ENCODE assay signal across 16 cellular contexts in the genomic region with DNA sequence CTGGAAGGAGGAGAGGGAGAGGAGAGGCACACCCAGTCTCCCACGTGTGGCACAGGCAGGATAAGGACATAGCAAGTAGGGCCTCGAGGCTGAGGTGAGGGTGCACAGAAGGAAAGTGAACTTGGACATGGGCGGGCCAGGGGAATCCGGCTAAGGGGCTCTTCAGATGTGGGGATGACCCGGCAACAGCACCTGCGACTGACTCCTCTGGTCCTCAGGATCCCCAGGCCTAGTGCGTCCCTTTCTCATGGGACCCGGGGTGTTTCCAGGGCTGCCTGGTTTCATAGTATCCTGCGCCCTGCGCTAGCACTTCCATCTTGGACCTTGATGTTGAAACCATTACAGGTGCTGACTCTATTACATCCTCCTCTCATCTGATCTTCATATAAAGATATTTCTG.
DNase-seq lines count a peak whose midpoint lies in the region; FAIRE-seq and TF ChIP-seq lines count a peak whose summit lies in the region.
"Had no signal": no experiment of that assay in that cellular context is flagged by ENCODE, and none has a peak within 500 bp of the region (broad histone marks: within the 10 kb centered on the region; RNA-seq: fewer than 3 reads in every experiment).

No MANE protein-coding gene starts in this region.

- H3K23ac ChIP-seq in H1 (ENCODE audit: insufficient read length) (no peak overlapping the region), neuronal stem cell (ENCODE audit: low read depth, low read length, poor library complexity) (no peak overlapping the region)

- intact Hi-C loops in mammary epithelial cell (cut with micrococcal nuclease) = loop anchor here (2.0 to 10.0 kb wide), 4 partner anchors 38 to 1279 kb away; no protein-coding TSS in a partner anchor
- intact Hi-C loops in MCF 10A (cut with micrococcal nuclease) = loop anchor here (2.0 to 5.0 kb wide), 3 partner anchors 765 to 1222 kb away; no protein-coding TSS in a partner anchor
- intact Hi-C loops in tibial artery (cut with DNase I; ENCODE audit: low total_unique reads) = loop anchor here (5.0 kb wide), 1 partner anchor 302 kb away; no protein-coding TSS in a partner anchor

- H3K9me3 ChIP-seq in mammary epithelial cell (replicated peaks; ENCODE audit: insufficient read depth, low read length) (no peaks in the 10 kb centered on the region), H1 (ENCODE audit: insufficient read depth in 2 of 2, low read depth in 1 of 2, low read length in 1 of 2) (no peaks in the 10 kb centered on the region), neuronal stem cell (replicated peaks in 1 of 2; ENCODE audit: control insufficient read depth in 2 of 2, insufficient read depth in 1 of 2, low read depth in 1 of 2, low read length in 2 of 2) (no peaks in the 10 kb centered on the region), tibial artery (no peaks in the 10 kb centered on the region)
- H3K9me3 ChIP-seq in CD8-positive, alpha-beta memory T cell (ENCODE audit: low read length) = no peaks in the 10 kb centered on the region
- H3K9me3 ChIP-seq: BLaER1 had no signal

- in situ Hi-C loops in mammary epithelial cell (cut with MboI; ENCODE audit: low sequenced_read_pairs in 2 of 2) = loop anchor here (25.0 kb wide), 3 partner anchors 762 to 1087 kb away; no protein-coding TSS in a partner anchor

- H3K27me3 Mint-ChIP-seq in MCF 10A (ENCODE audit: insufficient read depth, unreplicated experiment) = no peaks in the 10 kb centered on the region
- H3K27me3 Mint-ChIP-seq in CD8-positive, alpha-beta memory T cell = peaks cover 0 to 1% of the 10 kb centered on the region in 2 donors
- H3K27me3 Mint-ChIP-seq: CD4-positive, alpha-beta memory T cell had no signal

- H3K4ac ChIP-seq in H1 (replicated peaks; ENCODE audit: insufficient read length, low read depth, low read length) (no peak overlapping the region), neuronal stem cell (ENCODE audit: low read length) (no peak overlapping the region)

- dilution Hi-C loops in mammary epithelial cell (cut with HindIII; ENCODE audit: low sequenced_read_pairs) = no loop called here

- no peaks in the 10 kb centered on the region for H3K27me3 ChIP-seq in mammary epithelial cell (ENCODE audit: insufficient read depth, low read length)
- H3K27me3 ChIP-seq in H1 (replicated peaks in 1 of 4; ENCODE audit: control insufficient read depth in 3 of 4, extremely low read depth in 1 of 4, insufficient read depth in 3 of 4, low read length in 3 of 4) = no peaks in the 10 kb centered on the region
- peaks cover 0 to 6% (median 0%) of the 10 kb centered on the region in 3 experiments for H3K27me3 ChIP-seq in neuronal stem cell (ENCODE audit: control insufficient read depth in 3 of 3, insufficient read depth in 3 of 3, low read depth in 1 of 3, low read length in 3 of 3)
- H3K27me3 ChIP-seq in tibial artery = no peaks in the 10 kb centered on the region
- H3K27me3 ChIP-seq in CD8-positive, alpha-beta memory T cell (ENCODE audit: insufficient read depth, low read length, poor library complexity, severe bottlenecking) = no peaks in the 10 kb centered on the region
- H3K27me3 ChIP-seq: BLaER1 had no signal

- H3K4me1 ChIP-seq in mammary epithelial cell (ENCODE audit: insufficient read depth, low read length) = peaks cover 3% of the 10 kb centered on the region
- H3K4me1 ChIP-seq in H1 (replicated peaks in 1 of 4; ENCODE audit: control insufficient read depth in 3 of 4, insufficient read depth in 4 of 4, low read length in 3 of 4) = peaks cover 0 to 3% (median 3%) of the 10 kb centered on the region in 4 experiments; a peak in 3 of 7 replicates
- H3K4me1 ChIP-seq in neuronal stem cell (ENCODE audit: control insufficient read depth in 2 of 2, insufficient read depth in 1 of 2, low read depth in 1 of 2, low read length in 2 of 2) = no peaks in the 10 kb centered on the region
- H3K4me1 ChIP-seq in tibial artery = peaks cover 0 to 3% (median 0%) of the 10 kb centered on the region in 4 donors
- H3K4me1 ChIP-seq in CD8-positive, alpha-beta memory T cell (ENCODE audit: insufficient read depth, low read length) = no peaks in the 10 kb centered on the region

- no peak overlapping the region for H2AK5ac ChIP-seq in H1 (ENCODE audit: low read depth, low read length)
- H2AK5ac ChIP-seq in neuronal stem cell (ENCODE audit: low read depth, low read length) = peak overlapping the region; percentile 60

- no peaks in the 10 kb centered on the region for H3K36me3 Mint-ChIP-seq in MCF 10A (ENCODE audit: insufficient read depth, unreplicated experiment)
- H3K36me3 Mint-ChIP-seq in CD8-positive, alpha-beta memory T cell = no peaks in the 10 kb centered on the region
- H3K36me3 Mint-ChIP-seq: CD14-positive monocyte; CD4-positive, alpha-beta memory T cell had no signal

- no peak overlapping the region for H3K4me3 ChIP-seq in mammary epithelial cell (replicated peaks in 1 of 3; ENCODE audit: insufficient read depth in 1 of 3, low read depth in 2 of 3, low read length in 3 of 3)
- no peak overlapping the region for H3K4me3 ChIP-seq in H1 (ENCODE audit: extremely low read depth in 1 of 4, insufficient read depth in 2 of 4, low read depth in 3 of 4, low read length in 4 of 4)
- no peak overlapping the region for H3K4me3 ChIP-seq in neuronal stem cell (ENCODE audit: low read length in 2 of 2)
- H3K4me3 ChIP-seq in tibial artery = no peak overlapping the region
- no peak overlapping the region for H3K4me3 ChIP-seq in CD8-positive, alpha-beta memory T cell (ENCODE audit: low read length)
- H3K4me3 ChIP-seq: BLaER1 had no signal

- H3K23me2 ChIP-seq in H1 (ENCODE audit: low read depth, low read length) = no peaks in the 10 kb centered on the region

- no peak overlapping the region for H4K8ac ChIP-seq in H1 (ENCODE audit: extremely low read depth, insufficient read depth, low read length)
- no peak overlapping the region for H4K8ac ChIP-seq in neuronal stem cell (ENCODE audit: low read depth, low read length)

- WGBS in mammary epithelial cell (ENCODE audit: low coverage, missing lambda C conversion rate) = 88% methylated on average over 10 of the region's 10 CpGs
- WGBS in H1 (ENCODE audit: extremely low coverage in 1 of 2, insufficient coverage in 1 of 2, insufficient read length in 1 of 2, insufficient replicate concordance in 2 of 2, low coverage in 1 of 2, low lambda C conversion rate in 2 of 2, missing lambda C conversion rate in 1 of 2), 2 experiments = 93% methylated on average over 10 of the region's 10 CpGs; no CpG with 5 or more reads in 1 of the 2 experiments
- no CpG with 5 or more reads among the region's 10 CpGs for WGBS in neuronal stem cell (ENCODE audit: extremely low coverage in 2 of 2, insufficient read length in 2 of 2, insufficient replicate concordance in 1 of 2), 2 donors

- no peak overlapping the region for H3K14ac ChIP-seq in H1 (ENCODE audit: insufficient read length)
- no peak overlapping the region for H3K14ac ChIP-seq in neuronal stem cell (ENCODE audit: low read length)

- TF ChIP-seq EP300 in H1 (IDR thresholded peaks at IDR 0.05; ENCODE audit: borderline replicate concordance in 1 of 2, low read depth in 2 of 2, low read length in 2 of 2) = no peak

- no peak for TF ChIP-seq RAD21 in H1 (IDR thresholded peaks at IDR 0.05 in 1 of 2, conservative IDR thresholded peaks at IDR 0.05 in 1 of 2; ENCODE audit: low read depth in 2 of 2, low read length in 2 of 2)

- no peaks in the 10 kb centered on the region for H3K4me1 Mint-ChIP-seq in MCF 10A (ENCODE audit: insufficient read depth, unreplicated experiment)
- peaks cover 0 to 9% (median 2%) of the 10 kb centered on the region in 3 donors for H3K4me1 Mint-ChIP-seq in CD8-positive, alpha-beta memory T cell

- H3K79me2 ChIP-seq in mammary epithelial cell (ENCODE audit: insufficient read depth, low read length) (no peaks in the 10 kb centered on the region), H1 (ENCODE audit: control insufficient read depth in 1 of 2, insufficient read depth in 2 of 2, low read length in 2 of 2) (no peaks in the 10 kb centered on the region)

- H3K9ac ChIP-seq in mammary epithelial cell (ENCODE audit: insufficient read depth, low read length) = no peak overlapping the region
- H3K9ac ChIP-seq in H1 (replicated peaks in 1 of 4; ENCODE audit: extremely low read depth in 1 of 4, low read depth in 3 of 4, low read length in 3 of 4) = no peak overlapping the region
- H3K9ac ChIP-seq in neuronal stem cell (ENCODE audit: low read depth, low read length, poor library complexity) = peak overlapping the region; percentile 30
- H3K9ac ChIP-seq: BLaER1 had no signal

- H4K5ac ChIP-seq in H1 (ENCODE audit: insufficient read length, low read depth, low read length) = no peak overlapping the region

- no peak overlapping the region for H3K4me2 ChIP-seq in mammary epithelial cell (ENCODE audit: insufficient read depth, low read depth, low read length)
- H3K4me2 ChIP-seq in H1 (ENCODE audit: insufficient read depth in 1 of 2, low read depth in 2 of 2, low read length in 2 of 2) = no peak overlapping the region
- H3K4me2 ChIP-seq in neuronal stem cell (ENCODE audit: insufficient read depth, low read length, poor library complexity, severe bottlenecking) = no peak overlapping the region
- H3K4me2 ChIP-seq: BLaER1 had no signal

- H2BK5ac ChIP-seq in H1 (ENCODE audit: low read depth, low read length) (no peak overlapping the region), neuronal stem cell (ENCODE audit: low read length) (no peak overlapping the region)

- no peaks in the 10 kb centered on the region for H3K36me3 ChIP-seq in mammary epithelial cell (ENCODE audit: insufficient read depth, low read length)
- no peaks in the 10 kb centered on the region for H3K36me3 ChIP-seq in H1 (ENCODE audit: control insufficient read depth in 2 of 4, insufficient read depth in 4 of 4, low read length in 3 of 4)
- H3K36me3 ChIP-seq in neuronal stem cell (replicated peaks in 1 of 2; ENCODE audit: control insufficient read depth in 2 of 2, insufficient read depth in 2 of 2, low read length in 2 of 2) = no peaks in the 10 kb centered on the region
- no peaks in the 10 kb centered on the region for H3K36me3 ChIP-seq in tibial artery
- no peaks in the 10 kb centered on the region for H3K36me3 ChIP-seq in CD8-positive, alpha-beta memory T cell (ENCODE audit: insufficient read depth, low read length)
- H3K36me3 ChIP-seq: BLaER1 had no signal

- H4K20me1 ChIP-seq in mammary epithelial cell (ENCODE audit: insufficient read depth, low read length) (no peaks in the 10 kb centered on the region), H1 (replicated peaks in 1 of 2; ENCODE audit: control insufficient read depth in 1 of 2, insufficient read depth in 2 of 2, low read length in 2 of 2) (no peaks in the 10 kb centered on the region)
- H4K20me1 ChIP-seq: BLaER1 had no signal

- H3K27ac ChIP-seq in mammary epithelial cell (ENCODE audit: insufficient read depth, low read depth, low read length) (no peak overlapping the region), H1 (ENCODE audit: low read depth, low read length) (no peak overlapping the region), neuronal stem cell (replicated peaks; ENCODE audit: low read length) (no peak overlapping the region), tibial artery (no peak overlapping the region)
- no peak overlapping the region for H3K27ac ChIP-seq in CD8-positive, alpha-beta memory T cell (ENCODE audit: low read depth, low read length)
- H3K27ac ChIP-seq: BLaER1 had no signal

- H3K4me3 Mint-ChIP-seq in MCF 10A (ENCODE audit: unreplicated experiment) = no peak overlapping the region
- H3K4me3 Mint-ChIP-seq in CD8-positive, alpha-beta memory T cell = no peak overlapping the region
- H3K4me3 Mint-ChIP-seq: CD14-positive monocyte; CD4-positive, alpha-beta memory T cell; H9 had no signal

- TF ChIP-seq POLR2A in H1 (IDR thresholded peaks at IDR 0.05; ENCODE audit: control extremely low read depth in 1 of 2, low read depth in 2 of 2, low read length in 2 of 2) = no peak

- peak overlapping the region; percentile 63 for H2AFZ ChIP-seq in mammary epithelial cell (ENCODE audit: low read depth, low read length)
- H2AFZ ChIP-seq in H1 (ENCODE audit: low read length) = no peak overlapping the region
- no peak overlapping the region for H2AFZ ChIP-seq in neuronal stem cell (ENCODE audit: low read length)

- no peak overlapping the region for H2BK20ac ChIP-seq in H1 (ENCODE audit: low read length)

- H3K9me3 Mint-ChIP-seq in MCF 10A (ENCODE audit: unreplicated experiment) = no peaks in the 10 kb centered on the region
- no peaks in the 10 kb centered on the region for H3K9me3 Mint-ChIP-seq in CD8-positive, alpha-beta memory T cell
- H3K9me3 Mint-ChIP-seq: CD14-positive monocyte; CD4-positive, alpha-beta memory T cell; H9 had no signal

- H4K91ac ChIP-seq in H1 (replicated peaks; ENCODE audit: insufficient read length, low read length) (no peak overlapping the region), neuronal stem cell (ENCODE audit: low read depth, low read length, poor library complexity) (no peak overlapping the region)

- peak overlapping the region; percentile 75; the same call in 1 of the 2 replicates for H2BK12ac ChIP-seq in H1 (ENCODE audit: low read depth, low read length)
- no peak overlapping the region for H2BK12ac ChIP-seq in neuronal stem cell (ENCODE audit: low read length)

- POLR2A ChIA-PET in MCF 10A (lab: Yijun Ruan, JAX) = no interaction called here
- POLR2A ChIA-PET in H1 (lab: Charles Lee; ENCODE audit: partially characterized antibody) = no interaction called here
- POLR2A ChIA-PET in CD8-positive, alpha-beta memory T cell (lab: Charles Lee) = no interaction called here

- BruUV-seq in mammary epithelial cell (replicated peaks; lab: Mats Ljungman, UMichigan) (no TSS peak), MCF 10A (replicated peaks; lab: Mats Ljungman, UMichigan) (no TSS peak)

- TF ChIP-seq CTCF in mammary epithelial cell (conservative IDR thresholded peaks at IDR 0.05 in 1 of 2, IDR thresholded peaks at IDR 0.05 in 1 of 2; ENCODE audit: extremely low read depth in 1 of 2, insufficient read depth in 1 of 2, low read depth in 1 of 2, low read length in 2 of 2) (no peak), MCF 10A (IDR thresholded peaks at IDR 0.05; ENCODE audit: unreplicated experiment) (no peak), H1 (IDR thresholded peaks at IDR 0.05; ENCODE audit: control extremely low read depth in 1 of 3, insufficient read depth in 1 of 3, low read depth in 1 of 3, low read length in 3 of 3) (no peak), tibial artery (IDR thresholded peaks at IDR 0.05) (no peak)

- H2BK120ac ChIP-seq in H1 (replicated peaks; ENCODE audit: low read depth, low read length) = no peak overlapping the region
- no peak overlapping the region for H2BK120ac ChIP-seq in neuronal stem cell (ENCODE audit: low read depth, low read length)

- no peak overlapping the region for H3K27ac Mint-ChIP-seq in MCF 10A (ENCODE audit: low read depth, unreplicated experiment)
- no peak overlapping the region for H3K27ac Mint-ChIP-seq in CD8-positive, alpha-beta memory T cell
- H3K27ac Mint-ChIP-seq: CD14-positive monocyte had no signal

- CTCF ChIA-PET in mammary epithelial cell (lab: Charles Lee; ENCODE audit: low non-redundant PET) = no interaction called here
- CTCF ChIA-PET in MCF 10A (lab: Yijun Ruan, JAX) = interaction anchor here (1.2 kb wide), 1 partner anchor 16 kb away, joined by 3 read pairs; no protein-coding TSS in a partner anchor
- CTCF ChIA-PET in H1 (lab: Charles Lee; ENCODE audit: partially characterized antibody) = interaction anchor here (0.6 to 1.5 kb wide), 4 partner anchors 27 to 995 kb away, joined by 3 to 6 read pairs (median 4); no protein-coding TSS in a partner anchor
- CTCF ChIA-PET in CD8-positive, alpha-beta memory T cell (lab: Charles Lee) = interaction anchor here (1.4 to 5.6 kb wide), 3 partner anchors 10 to 37 kb away, joined by 4 to 44 read pairs (median 5); no protein-coding TSS in a partner anchor

- H3K56ac ChIP-seq in H1 (replicated peaks; ENCODE audit: insufficient read length, low read depth, low read length) = no peak overlapping the region

- DNase-seq in mammary epithelial cell = no peak
- DNase-seq in MCF 10A (ENCODE audit: unreplicated experiment) = no peak
- no peak for DNase-seq in H1 (ENCODE audit: low read depth in 1 of 2, low spot score in 2 of 2)
- DNase-seq in neuronal stem cell (ENCODE audit: low spot score) = no peak
- DNase-seq in NCI-H524 treated with DMSO at 0.1 percent for 48 hours (lab: John Stamatoyannopoulos, UW) = no peak
- DNase-seq in tibial artery = no peak
- no peak for DNase-seq in CD8-positive, alpha-beta memory T cell
- DNase-seq: 8988T; Calu3; CD4-positive, alpha-beta memory T cell; DMS79 treated with DMSO at 0.1 percent for 48 hours; GF-D8; GOT3; H9 had no signal

- H3K18ac ChIP-seq in H1 (ENCODE audit: extremely low read depth, low read length) (no peak overlapping the region), neuronal stem cell (ENCODE audit: low read length) (no peak overlapping the region)

- no peak for FAIRE-seq in H1 (lab: Jason Lieb, UNC)

- H3K79me1 ChIP-seq in H1 (ENCODE audit: low read depth, low read length) = no peaks in the 10 kb centered on the region
- H3K79me1 ChIP-seq in neuronal stem cell (ENCODE audit: low read depth, low read length) = no peaks in the 10 kb centered on the region

- H2BK15ac ChIP-seq in H1 (ENCODE audit: low read length) = no peak overlapping the region
- H2BK15ac ChIP-seq in neuronal stem cell (ENCODE audit: low read length) = peak overlapping the region; percentile 59
